In the genomic region with DNA sequence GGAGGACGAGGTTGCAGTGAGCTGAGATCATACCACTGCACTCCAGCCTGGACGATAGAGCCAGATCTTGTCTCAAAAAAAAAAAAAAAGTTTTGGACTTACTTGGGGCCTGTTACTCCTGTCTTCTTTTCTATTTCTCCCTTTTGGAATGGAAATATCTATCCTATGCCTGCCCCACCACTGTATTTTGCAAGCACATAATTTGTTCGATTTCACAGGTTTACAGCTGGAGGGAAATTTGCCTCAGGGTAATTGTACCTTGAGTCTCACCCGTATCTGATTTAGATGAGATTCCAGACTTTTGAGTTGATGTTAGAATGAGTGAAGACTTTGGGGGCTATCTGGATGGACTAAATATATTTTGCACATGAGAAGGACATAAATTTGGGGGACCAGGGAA, we compare ENCODE assay signal across 9 cellular contexts. TPM values are rescaled to one million over a fixed set of nuclear protein-coding genes. Genes with fewer than 3 reads are reported as not detected.
"Had no signal": no experiment of that assay in that cellular context is flagged by ENCODE, and none has a peak within 500 bp of the region (broad histone marks: within the 10 kb centered on the region; RNA-seq: fewer than 3 reads in every experiment).

No MANE protein-coding gene starts in this region.

- DNase-seq: GM23248, GOT3, H7, HCEC 1CT, HFFc6 had no signal

- H3K4me3 ChIP-seq: GM23248, GM23338, HAP-1 had no signal

- H3K4me2 ChIP-seq: GM23338 had no signal

- H3K4me3 Mint-ChIP-seq: GM23338, HFFc6 had no signal

- H3K27ac Mint-ChIP-seq: GM23338, HFFc6 had no signal

- H3K9ac ChIP-seq: GM23248 had no signal

- H3K9me3 Mint-ChIP-seq: HFFc6 had no signal

- H3K4me1 Mint-ChIP-seq: GM23338 had no signal

- H3K27ac ChIP-seq: GM23248 had no signal

- H2AFZ ChIP-seq: GM23248, GM23338 had no signal

- H3K9me3 ChIP-seq: HAP-1 had no signal

- H3K36me3 ChIP-seq: HAP-1 had no signal

RNA-seq across cellular contexts. Expression of a gene that starts 8.5 kb away (rescaled TPM):
- total RNA-seq: GM23248, GM23338, H1, H4, H7, HFFc6 had no signal
- polyA plus RNA-seq: GM23248, H1 had no signal

RNA-seq across cellular contexts. Expression of a gene that starts 34.4 kb away (rescaled TPM):
- total RNA-seq: GM23248, GM23338, H1, H4, H7, HFFc6 had no signal
- polyA plus RNA-seq: GM23248, GM23338, H1 had no signal
